In the genomic region with DNA sequence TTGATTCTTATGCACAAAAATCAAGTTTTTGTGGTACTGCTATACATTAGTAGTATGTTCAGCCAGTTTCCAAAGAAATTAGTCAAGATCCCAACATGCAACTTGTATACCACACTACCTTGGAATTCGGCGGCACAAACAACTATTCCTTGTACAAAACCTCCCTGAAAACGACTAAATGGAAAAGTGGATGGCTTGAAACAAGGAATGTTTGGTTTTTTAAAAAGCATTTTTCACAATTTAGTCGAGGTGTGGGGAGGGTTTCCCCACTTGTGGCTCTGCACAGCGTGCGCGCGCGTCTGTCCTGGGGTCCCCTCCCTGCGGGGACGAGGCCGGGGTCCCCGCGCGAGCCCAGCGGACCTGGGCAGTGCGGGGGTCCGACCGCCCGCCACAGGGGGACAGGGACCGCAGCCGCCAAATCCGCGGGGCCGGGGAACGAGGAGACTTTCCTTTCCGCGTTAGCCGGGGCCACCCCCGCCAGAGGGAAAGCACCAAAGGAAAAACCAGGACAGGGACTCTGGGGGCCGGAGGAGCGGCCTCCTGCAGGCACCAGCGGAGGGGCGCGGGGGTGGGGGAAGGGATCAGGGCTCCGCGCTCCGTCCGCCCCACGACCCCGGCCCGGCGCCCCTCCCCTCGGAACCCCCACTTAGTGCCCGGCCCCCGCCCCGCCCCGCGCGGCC, we compare ENCODE assay signal across 8 cellular contexts.
DNase-seq lines count a peak whose midpoint lies in the region; ATAC-seq and TF ChIP-seq lines count a peak whose summit lies in the region.

No MANE protein-coding gene starts in this region.

- no peaks in the 10 kb centered on the region for H4K20me1 ChIP-seq in DOHH2 (ENCODE audit: control insufficient read depth, insufficient read depth, low read depth, low read length)

- no peak overlapping the region for H3K27ac Mint-ChIP-seq in activated naive CD8-positive, alpha-beta T cell treated with anti-CD3 and anti-CD28 coated beads, Interleukin-2, amount 50 U/mL, for 24 hours

- H3K4me3 Mint-ChIP-seq in activated naive CD8-positive, alpha-beta T cell treated with anti-CD3 and anti-CD28 coated beads, Interleukin-2, amount 50 U/mL, for 24 hours: peak overlapping the region; percentile 32

- ATAC-seq in GM19438 (IDR thresholded peaks at IDR 0.05; ENCODE audit: low read depth, unreplicated experiment): peak; percentile 19
- ATAC-seq in HG03442 (IDR thresholded peaks at IDR 0.05; ENCODE audit: unreplicated experiment): peak; percentile 18
- no peak for ATAC-seq in activated naive CD8-positive, alpha-beta T cell treated with anti-CD3 and anti-CD28 coated beads, Interleukin-2, amount 50 U/mL, for 24 hours

- no peak for TF ChIP-seq CTCF in DOHH2 (IDR thresholded peaks at IDR 0.05; ENCODE audit: low read depth, low read length, poor library complexity, severe bottlenecking)
- no peak for TF ChIP-seq CTCF in retinal pigment epithelial cell (conservative IDR thresholded peaks at IDR 0.05; ENCODE audit: low read depth, low read length)

- peaks cover 38% of the 10 kb centered on the region for H3K79me2 ChIP-seq in DOHH2 (ENCODE audit: control insufficient read depth, low read length)

- no peaks in the 10 kb centered on the region for H3K9me3 ChIP-seq in DOHH2 (ENCODE audit: control insufficient read depth, insufficient read depth, low read length)

- peaks cover 57% of the 10 kb centered on the region for H3K27me3 Mint-ChIP-seq in activated naive CD8-positive, alpha-beta T cell treated with anti-CD3 and anti-CD28 coated beads, Interleukin-2, amount 50 U/mL, for 24 hours

- no peaks in the 10 kb centered on the region for H3K9me3 Mint-ChIP-seq in activated naive CD8-positive, alpha-beta T cell treated with anti-CD3 and anti-CD28 coated beads, Interleukin-2, amount 50 U/mL, for 24 hours

- peaks cover 5% of the 10 kb centered on the region for H3K4me1 Mint-ChIP-seq in activated naive CD8-positive, alpha-beta T cell treated with anti-CD3 and anti-CD28 coated beads, Interleukin-2, amount 50 U/mL, for 24 hours

- peak overlapping the region; percentile 46 for H3K4me3 ChIP-seq in DOHH2 (ENCODE audit: low read length)
- H3K4me3 ChIP-seq in retinal pigment epithelial cell (ENCODE audit: low read length): peak overlapping the region; percentile 61

- peaks cover 12% of the 10 kb centered on the region for H3K4me1 ChIP-seq in DOHH2 (ENCODE audit: control insufficient read depth, low read length)

- no peaks in the 10 kb centered on the region for H3K36me3 Mint-ChIP-seq in activated naive CD8-positive, alpha-beta T cell treated with anti-CD3 and anti-CD28 coated beads, Interleukin-2, amount 50 U/mL, for 24 hours (ENCODE audit: low read depth)

- no peaks in the 10 kb centered on the region for H3F3A ChIP-seq in DOHH2 (ENCODE audit: control insufficient read depth, insufficient read depth)

- H3K4me2 ChIP-seq in DOHH2 (ENCODE audit: low read length): peak overlapping the region; percentile 41

- no peaks in the 10 kb centered on the region for H3K9me2 ChIP-seq in DOHH2 (replicated peaks; ENCODE audit: control insufficient read depth, low read length)

- DNase-seq in activated naive CD8-positive, alpha-beta T cell treated with anti-CD3 and anti-CD28 coated beads, Interleukin-2, amount 50 U/mL, for 24 hours: no peak
- DNase-seq in hepatic stellate cell (ENCODE audit: low spot score) (peak; percentile 70), retinal pigment epithelial cell (ENCODE audit: low read depth) (no peak), inferior parietal cortex (ENCODE audit: extremely low spot score) (no peak)
- DNase-seq in stimulated activated CD4-positive, alpha-beta T cell treated with anti-CD3 and anti-CD28 coated beads, Interleukin-4, amount 100 ng/mL, for 4 hours: no peak

- no peak overlapping the region for H3K27ac ChIP-seq in DOHH2 (ENCODE audit: low read depth, low read length)

- H3K27me3 ChIP-seq in DOHH2 (ENCODE audit: control insufficient read depth, low read length): no peaks in the 10 kb centered on the region

- no peaks in the 10 kb centered on the region for H3K36me3 ChIP-seq in DOHH2 (ENCODE audit: control insufficient read depth, low read length)
